1 cellular context compared by ENCODE assay signal in the genomic region with DNA sequence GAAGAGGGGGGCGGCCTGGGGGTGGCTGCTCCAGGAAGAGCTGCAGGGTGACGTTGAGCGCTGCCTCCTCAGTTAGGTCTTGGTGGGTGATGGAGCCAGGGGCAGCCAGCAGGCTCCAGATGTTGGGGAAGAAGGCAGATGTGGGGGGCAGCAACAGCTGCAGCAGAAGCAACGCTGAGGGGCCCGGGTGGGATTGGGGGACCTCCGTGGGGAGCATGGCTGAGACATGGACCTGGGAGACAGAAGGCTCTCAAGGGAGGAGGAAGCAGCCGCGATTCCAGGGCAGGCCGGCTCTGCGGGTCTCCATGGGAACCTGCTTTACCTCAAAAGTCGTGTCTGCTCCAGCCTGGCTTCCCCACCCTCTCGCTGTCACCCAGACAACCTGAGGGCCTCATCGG.
TF ChIP-seq lines count a peak whose summit lies in the region.

No MANE protein-coding gene starts in this region.

TF ChIP-seq in H1, 55 proteins besides CTCF, POLR2A, EP300 and RAD21:
- TF ChIP-seq YY1 (IDR thresholded peaks at IDR 0.05; ENCODE audit: low read depth, low read length) (no peak), CEBPB (IDR thresholded peaks at IDR 0.05; ENCODE audit: low read depth, low read length) (no peak), BRCA1 (IDR thresholded peaks at IDR 0.05; ENCODE audit: low read depth, low read length) (no peak), TCF12 (IDR thresholded peaks at IDR 0.05; ENCODE audit: low read depth, low read length) (no peak), TEAD4 (IDR thresholded peaks at IDR 0.05; ENCODE audit: low read depth, low read length) (no peak)
- TF ChIP-seq, protein P1, sequence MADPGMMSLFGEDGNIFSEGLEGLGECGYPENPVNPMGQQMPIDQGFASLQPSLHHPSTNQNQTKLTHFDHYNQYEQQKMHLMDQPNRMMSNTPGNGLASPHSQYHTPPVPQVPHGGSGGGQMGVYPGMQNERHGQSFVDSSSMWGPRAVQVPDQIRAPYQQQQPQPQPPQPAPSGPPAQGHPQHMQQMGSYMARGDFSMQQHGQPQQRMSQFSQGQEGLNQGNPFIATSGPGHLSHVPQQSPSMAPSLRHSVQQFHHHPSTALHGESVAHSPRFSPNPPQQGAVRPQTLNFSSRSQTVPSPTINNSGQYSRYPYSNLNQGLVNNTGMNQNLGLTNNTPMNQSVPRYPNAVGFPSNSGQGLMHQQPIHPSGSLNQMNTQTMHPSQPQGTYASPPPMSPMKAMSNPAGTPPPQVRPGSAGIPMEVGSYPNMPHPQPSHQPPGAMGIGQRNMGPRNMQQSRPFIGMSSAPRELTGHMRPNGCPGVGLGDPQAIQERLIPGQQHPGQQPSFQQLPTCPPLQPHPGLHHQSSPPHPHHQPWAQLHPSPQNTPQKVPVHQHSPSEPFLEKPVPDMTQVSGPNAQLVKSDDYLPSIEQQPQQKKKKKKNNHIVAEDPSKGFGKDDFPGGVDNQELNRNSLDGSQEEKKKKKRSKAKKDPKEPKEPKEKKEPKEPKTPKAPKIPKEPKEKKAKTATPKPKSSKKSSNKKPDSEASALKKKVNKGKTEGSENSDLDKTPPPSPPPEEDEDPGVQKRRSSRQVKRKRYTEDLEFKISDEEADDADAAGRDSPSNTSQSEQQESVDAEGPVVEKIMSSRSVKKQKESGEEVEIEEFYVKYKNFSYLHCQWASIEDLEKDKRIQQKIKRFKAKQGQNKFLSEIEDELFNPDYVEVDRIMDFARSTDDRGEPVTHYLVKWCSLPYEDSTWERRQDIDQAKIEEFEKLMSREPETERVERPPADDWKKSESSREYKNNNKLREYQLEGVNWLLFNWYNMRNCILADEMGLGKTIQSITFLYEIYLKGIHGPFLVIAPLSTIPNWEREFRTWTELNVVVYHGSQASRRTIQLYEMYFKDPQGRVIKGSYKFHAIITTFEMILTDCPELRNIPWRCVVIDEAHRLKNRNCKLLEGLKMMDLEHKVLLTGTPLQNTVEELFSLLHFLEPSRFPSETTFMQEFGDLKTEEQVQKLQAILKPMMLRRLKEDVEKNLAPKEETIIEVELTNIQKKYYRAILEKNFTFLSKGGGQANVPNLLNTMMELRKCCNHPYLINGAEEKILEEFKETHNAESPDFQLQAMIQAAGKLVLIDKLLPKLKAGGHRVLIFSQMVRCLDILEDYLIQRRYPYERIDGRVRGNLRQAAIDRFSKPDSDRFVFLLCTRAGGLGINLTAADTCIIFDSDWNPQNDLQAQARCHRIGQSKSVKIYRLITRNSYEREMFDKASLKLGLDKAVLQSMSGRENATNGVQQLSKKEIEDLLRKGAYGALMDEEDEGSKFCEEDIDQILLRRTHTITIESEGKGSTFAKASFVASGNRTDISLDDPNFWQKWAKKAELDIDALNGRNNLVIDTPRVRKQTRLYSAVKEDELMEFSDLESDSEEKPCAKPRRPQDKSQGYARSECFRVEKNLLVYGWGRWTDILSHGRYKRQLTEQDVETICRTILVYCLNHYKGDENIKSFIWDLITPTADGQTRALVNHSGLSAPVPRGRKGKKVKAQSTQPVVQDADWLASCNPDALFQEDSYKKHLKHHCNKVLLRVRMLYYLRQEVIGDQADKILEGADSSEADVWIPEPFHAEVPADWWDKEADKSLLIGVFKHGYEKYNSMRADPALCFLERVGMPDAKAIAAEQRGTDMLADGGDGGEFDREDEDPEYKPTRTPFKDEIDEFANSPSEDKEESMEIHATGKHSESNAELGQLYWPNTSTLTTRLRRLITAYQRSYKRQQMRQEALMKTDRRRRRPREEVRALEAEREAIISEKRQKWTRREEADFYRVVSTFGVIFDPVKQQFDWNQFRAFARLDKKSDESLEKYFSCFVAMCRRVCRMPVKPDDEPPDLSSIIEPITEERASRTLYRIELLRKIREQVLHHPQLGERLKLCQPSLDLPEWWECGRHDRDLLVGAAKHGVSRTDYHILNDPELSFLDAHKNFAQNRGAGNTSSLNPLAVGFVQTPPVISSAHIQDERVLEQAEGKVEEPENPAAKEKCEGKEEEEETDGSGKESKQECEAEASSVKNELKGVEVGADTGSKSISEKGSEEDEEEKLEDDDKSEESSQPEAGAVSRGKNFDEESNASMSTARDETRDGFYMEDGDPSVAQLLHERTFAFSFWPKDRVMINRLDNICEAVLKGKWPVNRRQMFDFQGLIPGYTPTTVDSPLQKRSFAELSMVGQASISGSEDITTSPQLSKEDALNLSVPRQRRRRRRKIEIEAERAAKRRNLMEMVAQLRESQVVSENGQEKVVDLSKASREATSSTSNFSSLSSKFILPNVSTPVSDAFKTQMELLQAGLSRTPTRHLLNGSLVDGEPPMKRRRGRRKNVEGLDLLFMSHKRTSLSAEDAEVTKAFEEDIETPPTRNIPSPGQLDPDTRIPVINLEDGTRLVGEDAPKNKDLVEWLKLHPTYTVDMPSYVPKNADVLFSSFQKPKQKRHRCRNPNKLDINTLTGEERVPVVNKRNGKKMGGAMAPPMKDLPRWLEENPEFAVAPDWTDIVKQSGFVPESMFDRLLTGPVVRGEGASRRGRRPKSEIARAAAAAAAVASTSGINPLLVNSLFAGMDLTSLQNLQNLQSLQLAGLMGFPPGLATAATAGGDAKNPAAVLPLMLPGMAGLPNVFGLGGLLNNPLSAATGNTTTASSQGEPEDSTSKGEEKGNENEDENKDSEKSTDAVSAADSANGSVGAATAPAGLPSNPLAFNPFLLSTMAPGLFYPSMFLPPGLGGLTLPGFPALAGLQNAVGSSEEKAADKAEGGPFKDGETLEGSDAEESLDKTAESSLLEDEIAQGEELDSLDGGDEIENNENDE (IDR thresholded peaks at IDR 0.05; ENCODE audit: insufficient replicate concordance, low read length), result no peak
- TF ChIP-seq, protein P2, sequence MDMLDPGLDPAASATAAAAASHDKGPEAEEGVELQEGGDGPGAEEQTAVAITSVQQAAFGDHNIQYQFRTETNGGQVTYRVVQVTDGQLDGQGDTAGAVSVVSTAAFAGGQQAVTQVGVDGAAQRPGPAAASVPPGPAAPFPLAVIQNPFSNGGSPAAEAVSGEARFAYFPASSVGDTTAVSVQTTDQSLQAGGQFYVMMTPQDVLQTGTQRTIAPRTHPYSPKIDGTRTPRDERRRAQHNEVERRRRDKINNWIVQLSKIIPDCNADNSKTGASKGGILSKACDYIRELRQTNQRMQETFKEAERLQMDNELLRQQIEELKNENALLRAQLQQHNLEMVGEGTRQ (IDR thresholded peaks at IDR 0.05; ENCODE audit: low read length), result no peak
